ENCODE assay signal across 1 cellular context in the genomic region with DNA sequence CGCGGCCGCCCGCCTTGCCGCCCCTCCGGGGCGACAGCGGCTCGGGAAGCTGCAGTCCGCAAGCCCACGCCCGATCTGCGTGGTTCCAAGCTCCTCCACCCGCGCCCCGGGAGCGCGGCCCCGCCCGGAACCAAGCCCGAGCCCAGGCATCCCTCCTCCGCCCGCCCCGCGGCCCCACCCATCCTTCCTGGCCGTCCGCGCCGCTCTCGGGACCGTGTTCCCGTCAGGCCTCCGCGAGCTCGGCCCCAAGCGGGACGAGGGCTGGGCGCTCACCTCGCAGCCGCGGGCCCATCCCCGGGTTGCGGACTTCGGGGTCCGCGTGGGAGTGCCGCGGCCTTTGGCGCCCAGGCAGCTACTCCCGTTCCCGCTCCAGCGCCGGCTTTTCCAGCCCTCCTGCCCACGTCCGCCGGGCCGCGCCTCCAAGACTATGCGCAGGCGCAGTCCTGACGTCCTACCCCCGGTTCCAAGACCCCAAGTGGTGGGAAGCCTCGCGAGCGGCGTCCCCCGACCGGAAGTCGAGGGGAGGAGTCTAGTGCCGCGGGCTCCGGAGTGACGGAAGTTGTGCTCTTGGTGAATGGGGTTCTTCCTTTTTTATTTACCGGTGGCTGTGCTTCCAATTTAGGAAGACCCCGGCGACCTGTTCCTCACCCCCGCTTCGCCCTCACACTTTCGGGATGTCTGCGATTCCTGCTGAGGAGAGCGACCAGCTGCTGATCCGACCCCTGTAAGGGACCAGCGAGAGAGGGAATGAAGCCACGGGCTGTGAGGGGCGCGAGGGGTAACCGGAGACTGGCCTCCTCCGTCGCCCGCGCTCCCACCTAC.
TF ChIP-seq lines count a peak whose summit lies in the region.

CPSF3 (plus strand) TSS at position 555 of the 822 bp plus-strand sequence; CDS start at position 675, 120 bp downstream.
ITGB1BP1 (minus strand) TSS at position 429 of the 822 bp plus-strand sequence. CDS start 4,831 bp downstream, outside the sequence.

TF ChIP-seq in HepG2, 621 proteins besides CTCF, POLR2A, EP300 and RAD21 (continued from another document and continues in another):
- TF ChIP-seq ZNF629 (CRISPR knock-in tag; conservative IDR thresholded peaks at IDR 0.05) (peak; percentile 65), TOPORS (CRISPR knock-in tag; IDR thresholded peaks at IDR 0.05) (no peak; the same call in 1 of the 2 replicates), ZC3H13 (CRISPR knock-in tag; IDR thresholded peaks at IDR 0.05) (peak; percentile 91), ZNF83 (CRISPR knock-in tag; IDR thresholded peaks at IDR 0.05; ENCODE audit: borderline replicate concordance) (peak; percentile 32; the same call in 1 of the 2 replicates), ZBTB14 (CRISPR knock-in tag; IDR thresholded peaks at IDR 0.05) (peak; percentile 63; the same call in 1 of the 2 replicates), KDM4B (CRISPR knock-in tag; IDR thresholded peaks at IDR 0.05) (no peak), ETV5 (CRISPR knock-in tag; IDR thresholded peaks at IDR 0.05; ENCODE audit: borderline replicate concordance) (peak; percentile 77), MIXL1 (CRISPR knock-in tag; IDR thresholded peaks at IDR 0.05) (peak; percentile 29; the same call in 1 of the 2 replicates), ELF3 (CRISPR knock-in tag; IDR thresholded peaks at IDR 0.05) (peak; percentile 82; the same call in 1 of the 2 replicates), ATF3 (CRISPR knock-in tag; IDR thresholded peaks at IDR 0.05) (peak; percentile 62), TBX2 (CRISPR knock-in tag; IDR thresholded peaks at IDR 0.05; ENCODE audit: borderline replicate concordance) (peak; percentile 91), ZNF205 (CRISPR knock-in tag; IDR thresholded peaks at IDR 0.05) (peak; percentile 53; the same call in 1 of the 2 replicates), ZNF441 (CRISPR knock-in tag; IDR thresholded peaks at IDR 0.05; ENCODE audit: borderline replicate concordance) (peak; percentile 76; the same call in 1 of the 2 replicates), DR1 (CRISPR knock-in tag; IDR thresholded peaks at IDR 0.05) (peak; percentile 48), TARDBP (CRISPR knock-in tag; IDR thresholded peaks at IDR 0.05) (peak; percentile 62; the same call in 1 of the 2 replicates), ZNF781 (CRISPR knock-in tag; IDR thresholded peaks at IDR 0.05; ENCODE audit: borderline replicate concordance, not compliant biosample characterization) (peak; percentile 59), ZNF276 (CRISPR knock-in tag; IDR thresholded peaks at IDR 0.05; ENCODE audit: low read depth) (no peak), SKI (IDR thresholded peaks at IDR 0.05; ENCODE audit: partially characterized antibody) (peak; percentile 79), ZSCAN29 (CRISPR knock-in tag; conservative IDR thresholded peaks at IDR 0.05) (peak; percentile 93), TP53 (CRISPR knock-in tag; conservative IDR thresholded peaks at IDR 0.05) (peak; percentile 90; the same call in 1 of the 2 replicates), ZFP91 (CRISPR knock-in tag; IDR thresholded peaks at IDR 0.05; ENCODE audit: borderline replicate concordance) (peak; percentile 98), ZNF615 (CRISPR knock-in tag; IDR thresholded peaks at IDR 0.05; ENCODE audit: borderline replicate concordance) (no peak), FOXO1 (CRISPR knock-in tag; IDR thresholded peaks at IDR 0.05) (no peak; the same call in 1 of the 2 replicates), CENPX (CRISPR knock-in tag; IDR thresholded peaks at IDR 0.05) (no peak), ZNF296 (CRISPR knock-in tag; conservative IDR thresholded peaks at IDR 0.05) (no peak; the same call in 1 of the 2 replicates), ZFP36L2 (CRISPR knock-in tag; IDR thresholded peaks at IDR 0.05) (no peak; the same call in 1 of the 2 replicates), MTA1 (CRISPR knock-in tag; IDR thresholded peaks at IDR 0.05; ENCODE audit: borderline replicate concordance) (peak; percentile 57; the same call in 1 of the 2 replicates), KDM2A (CRISPR knock-in tag; IDR thresholded peaks at IDR 0.05; ENCODE audit: borderline replicate concordance, low read depth) (peak; percentile 86), ZNF180 (CRISPR knock-in tag; IDR thresholded peaks at IDR 0.05; ENCODE audit: borderline replicate concordance, low read depth) (no peak), PTBP1 (IDR thresholded peaks at IDR 0.05; ENCODE audit: low read depth, low read length, poor library complexity, severe bottlenecking) (no peak)
- TF ChIP-seq, protein P1, sequence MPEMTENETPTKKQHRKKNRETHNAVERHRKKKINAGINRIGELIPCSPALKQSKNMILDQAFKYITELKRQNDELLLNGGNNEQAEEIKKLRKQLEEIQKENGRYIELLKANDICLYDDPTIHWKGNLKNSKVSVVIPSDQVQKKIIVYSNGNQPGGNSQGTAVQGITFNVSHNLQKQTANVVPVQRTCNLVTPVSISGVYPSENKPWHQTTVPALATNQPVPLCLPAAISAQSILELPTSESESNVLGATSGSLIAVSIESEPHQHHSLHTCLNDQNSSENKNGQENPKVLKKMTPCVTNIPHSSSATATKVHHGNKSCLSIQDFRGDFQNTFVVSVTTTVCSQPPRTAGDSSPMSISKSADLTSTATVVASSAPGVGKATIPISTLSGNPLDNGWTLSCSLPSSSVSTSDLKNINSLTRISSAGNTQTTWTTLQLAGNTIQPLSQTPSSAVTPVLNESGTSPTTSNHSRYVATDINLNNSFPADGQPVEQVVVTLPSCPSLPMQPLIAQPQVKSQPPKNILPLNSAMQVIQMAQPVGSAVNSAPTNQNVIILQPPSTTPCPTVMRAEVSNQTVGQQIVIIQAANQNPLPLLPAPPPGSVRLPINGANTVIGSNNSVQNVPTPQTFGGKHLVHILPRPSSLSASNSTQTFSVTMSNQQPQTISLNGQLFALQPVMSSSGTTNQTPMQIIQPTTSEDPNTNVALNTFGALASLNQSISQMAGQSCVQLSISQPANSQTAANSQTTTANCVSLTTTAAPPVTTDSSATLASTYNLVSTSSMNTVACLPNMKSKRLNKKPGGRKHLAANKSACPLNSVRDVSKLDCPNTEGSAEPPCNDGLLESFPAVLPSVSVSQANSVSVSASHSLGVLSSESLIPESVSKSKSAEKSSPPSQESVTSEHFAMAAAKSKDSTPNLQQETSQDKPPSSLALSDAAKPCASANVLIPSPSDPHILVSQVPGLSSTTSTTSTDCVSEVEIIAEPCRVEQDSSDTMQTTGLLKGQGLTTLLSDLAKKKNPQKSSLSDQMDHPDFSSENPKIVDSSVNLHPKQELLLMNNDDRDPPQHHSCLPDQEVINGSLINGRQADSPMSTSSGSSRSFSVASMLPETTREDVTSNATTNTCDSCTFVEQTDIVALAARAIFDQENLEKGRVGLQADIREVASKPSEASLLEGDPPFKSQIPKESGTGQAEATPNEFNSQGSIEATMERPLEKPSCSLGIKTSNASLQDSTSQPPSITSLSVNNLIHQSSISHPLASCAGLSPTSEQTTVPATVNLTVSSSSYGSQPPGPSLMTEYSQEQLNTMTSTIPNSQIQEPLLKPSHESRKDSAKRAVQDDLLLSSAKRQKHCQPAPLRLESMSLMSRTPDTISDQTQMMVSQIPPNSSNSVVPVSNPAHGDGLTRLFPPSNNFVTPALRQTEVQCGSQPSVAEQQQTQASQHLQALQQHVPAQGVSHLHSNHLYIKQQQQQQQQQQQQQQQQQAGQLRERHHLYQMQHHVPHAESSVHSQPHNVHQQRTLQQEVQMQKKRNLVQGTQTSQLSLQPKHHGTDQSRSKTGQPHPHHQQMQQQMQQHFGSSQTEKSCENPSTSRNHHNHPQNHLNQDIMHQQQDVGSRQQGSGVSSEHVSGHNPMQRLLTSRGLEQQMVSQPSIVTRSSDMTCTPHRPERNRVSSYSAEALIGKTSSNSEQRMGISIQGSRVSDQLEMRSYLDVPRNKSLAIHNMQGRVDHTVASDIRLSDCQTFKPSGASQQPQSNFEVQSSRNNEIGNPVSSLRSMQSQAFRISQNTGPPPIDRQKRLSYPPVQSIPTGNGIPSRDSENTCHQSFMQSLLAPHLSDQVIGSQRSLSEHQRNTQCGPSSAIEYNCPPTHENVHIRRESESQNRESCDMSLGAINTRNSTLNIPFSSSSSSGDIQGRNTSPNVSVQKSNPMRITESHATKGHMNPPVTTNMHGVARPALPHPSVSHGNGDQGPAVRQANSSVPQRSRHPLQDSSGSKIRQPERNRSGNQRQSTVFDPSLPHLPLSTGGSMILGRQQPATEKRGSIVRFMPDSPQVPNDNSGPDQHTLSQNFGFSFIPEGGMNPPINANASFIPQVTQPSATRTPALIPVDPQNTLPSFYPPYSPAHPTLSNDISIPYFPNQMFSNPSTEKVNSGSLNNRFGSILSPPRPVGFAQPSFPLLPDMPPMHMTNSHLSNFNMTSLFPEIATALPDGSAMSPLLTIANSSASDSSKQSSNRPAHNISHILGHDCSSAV (CRISPR knock-in tag; IDR thresholded peaks at IDR 0.05; ENCODE audit: borderline replicate concordance): peak; percentile 60; the same call in 1 of the 2 replicates
- TF ChIP-seq, protein P2, sequence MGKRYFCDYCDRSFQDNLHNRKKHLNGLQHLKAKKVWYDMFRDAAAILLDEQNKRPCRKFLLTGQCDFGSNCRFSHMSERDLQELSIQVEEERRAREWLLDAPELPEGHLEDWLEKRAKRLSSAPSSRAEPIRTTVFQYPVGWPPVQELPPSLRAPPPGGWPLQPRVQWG (CRISPR knock-in tag; IDR thresholded peaks at IDR 0.05; ENCODE audit: borderline replicate concordance, low read depth): no peak
- TF ChIP-seq, protein P3, sequence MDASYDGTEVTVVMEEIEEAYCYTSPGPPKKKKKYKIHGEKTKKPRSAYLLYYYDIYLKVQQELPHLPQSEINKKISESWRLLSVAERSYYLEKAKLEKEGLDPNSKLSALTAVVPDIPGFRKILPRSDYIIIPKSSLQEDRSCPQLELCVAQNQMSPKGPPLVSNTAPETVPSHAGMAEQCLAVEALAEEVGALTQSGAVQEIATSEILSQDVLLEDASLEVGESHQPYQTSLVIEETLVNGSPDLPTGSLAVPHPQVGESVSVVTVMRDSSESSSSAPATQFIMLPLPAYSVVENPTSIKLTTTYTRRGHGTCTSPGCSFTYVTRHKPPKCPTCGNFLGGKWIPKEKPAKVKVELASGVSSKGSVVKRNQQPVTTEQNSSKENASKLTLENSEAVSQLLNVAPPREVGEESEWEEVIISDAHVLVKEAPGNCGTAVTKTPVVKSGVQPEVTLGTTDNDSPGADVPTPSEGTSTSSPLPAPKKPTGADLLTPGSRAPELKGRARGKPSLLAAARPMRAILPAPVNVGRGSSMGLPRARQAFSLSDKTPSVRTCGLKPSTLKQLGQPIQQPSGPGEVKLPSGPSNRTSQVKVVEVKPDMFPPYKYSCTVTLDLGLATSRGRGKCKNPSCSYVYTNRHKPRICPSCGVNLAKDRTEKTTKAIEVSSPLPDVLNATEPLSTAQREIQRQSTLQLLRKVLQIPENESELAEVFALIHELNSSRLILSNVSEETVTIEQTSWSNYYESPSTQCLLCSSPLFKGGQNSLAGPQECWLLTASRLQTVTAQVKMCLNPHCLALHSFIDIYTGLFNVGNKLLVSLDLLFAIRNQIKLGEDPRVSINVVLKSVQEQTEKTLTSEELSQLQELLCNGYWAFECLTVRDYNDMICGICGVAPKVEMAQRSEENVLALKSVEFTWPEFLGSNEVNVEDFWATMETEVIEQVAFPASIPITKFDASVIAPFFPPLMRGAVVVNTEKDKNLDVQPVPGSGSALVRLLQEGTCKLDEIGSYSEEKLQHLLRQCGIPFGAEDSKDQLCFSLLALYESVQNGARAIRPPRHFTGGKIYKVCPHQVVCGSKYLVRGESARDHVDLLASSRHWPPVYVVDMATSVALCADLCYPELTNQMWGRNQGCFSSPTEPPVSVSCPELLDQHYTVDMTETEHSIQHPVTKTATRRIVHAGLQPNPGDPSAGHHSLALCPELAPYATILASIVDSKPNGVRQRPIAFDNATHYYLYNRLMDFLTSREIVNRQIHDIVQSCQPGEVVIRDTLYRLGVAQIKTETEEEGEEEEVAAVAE (CRISPR knock-in tag; IDR thresholded peaks at IDR 0.05; ENCODE audit: borderline replicate concordance): peak; percentile 46; the same call in 1 of the 2 replicates
